In the genomic region with DNA sequence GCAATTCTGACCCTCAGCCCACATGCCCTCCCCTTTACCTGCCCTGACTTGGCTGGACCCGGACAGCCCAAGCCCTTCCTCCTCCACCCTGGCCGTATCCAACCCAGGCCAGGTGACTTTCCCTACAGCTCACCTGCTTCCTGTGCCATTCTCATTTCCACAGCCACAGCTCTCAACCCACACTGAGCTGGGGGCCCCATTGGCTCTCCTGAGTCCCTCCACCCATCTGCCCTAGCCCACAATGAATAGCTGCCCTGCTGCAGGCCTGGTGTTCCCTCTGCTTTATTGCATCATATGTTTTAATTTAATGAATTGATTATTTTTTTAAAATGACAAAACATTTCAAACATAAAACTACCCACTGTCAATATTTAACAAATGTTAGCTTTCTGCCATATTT, we compare ENCODE assay signal across 27 cellular contexts.
DNase-seq lines count a peak whose midpoint lies in the region; ATAC-seq and TF ChIP-seq lines count a peak whose summit lies in the region.
"Had no signal": no experiment of that assay in that cellular context is flagged by ENCODE, and none has a peak within 500 bp of the region (broad histone marks: within the 10 kb centered on the region; RNA-seq: fewer than 3 reads in every experiment).

No MANE protein-coding gene starts in this region.

- no peaks in the 10 kb centered on the region for H3K36me3 ChIP-seq in CD4-positive, alpha-beta memory T cell (ENCODE audit: insufficient read depth, low read length)
- H3K36me3 ChIP-seq in OCI-LY1 (ENCODE audit: insufficient read depth, low read length) (no peaks in the 10 kb centered on the region), esophagus squamous epithelium (no peaks in the 10 kb centered on the region), ascending aorta (no peaks in the 10 kb centered on the region)
- H3K36me3 ChIP-seq: colonic mucosa, gastrocnemius medialis, uterus had no signal

- H2AFZ ChIP-seq in OCI-LY1 (ENCODE audit: low read length) = no peak overlapping the region; the same call in 1 of the 2 replicates

- TF ChIP-seq CTCF in OCI-LY1 (IDR thresholded peaks at IDR 0.05; ENCODE audit: low read length) = no peak
- TF ChIP-seq CTCF in esophagus squamous epithelium (IDR thresholded peaks at IDR 0.05) = no peak
- TF ChIP-seq CTCF in foreskin keratinocyte (conservative IDR thresholded peaks at IDR 0.05) = no peak
- TF ChIP-seq CTCF in ascending aorta (IDR thresholded peaks at IDR 0.05) = no peak

- H3K79me2 ChIP-seq in OCI-LY1 (ENCODE audit: insufficient read depth, low read length) = no peaks in the 10 kb centered on the region

- H3K4me1 Mint-ChIP-seq in T-helper 2 cell treated with Interferon-gamma antibody and Interleukin-4, amounts not matched to agents 5 μg/mL and 100 μg/mL, for 36 hours (ENCODE audit: low read depth) = peaks cover 65% of the 10 kb centered on the region
- H3K4me1 Mint-ChIP-seq in CD4-positive, alpha-beta memory T cell = peaks cover 29 to 50% (median 42%) of the 10 kb centered on the region in 4 donors
- H3K4me1 Mint-ChIP-seq in activated naive CD8-positive, alpha-beta T cell treated with anti-CD3 and anti-CD28 coated beads, Interleukin-2, amount 10 ng/mL, durations not matched to agents 7 days and 5 days = peaks cover 39% of the 10 kb centered on the region

- no peak for DNase-seq in T-helper 2 cell treated with Interferon-gamma antibody and Interleukin-4, amounts not matched to agents 5 μg/mL and 100 μg/mL, for 36 hours (ENCODE audit: low spot score)
- no peak for DNase-seq in T-helper 2 cell
- DNase-seq in CD4-positive, alpha-beta memory T cell = no peak
- no peak for DNase-seq in activated naive CD8-positive, alpha-beta T cell treated with anti-CD3 and anti-CD28 coated beads, Interleukin-2, amount 10 ng/mL, durations not matched to agents 7 days and 5 days
- no peak for DNase-seq in esophagus squamous epithelium (lab: John Stamatoyannopoulos, UW)
- no peak for DNase-seq in foreskin keratinocyte
- DNase-seq in ascending aorta (ENCODE audit: low spot score in 2 of 2) = no peak
- DNase-seq: activated CD8-positive, alpha-beta memory T cell treated with anti-CD3 and anti-CD28 coated beads for 24 hours; amniotic stem cell; Caco-2; colonic mucosa; effector memory CD4-positive, alpha-beta T cell; gastrocnemius medialis; KG1; left ventricle myocardium superior; midbrain; naive thymus-derived CD8-positive, alpha-beta T cell; NCI-H1436 treated with DMSO at 0.1 percent for 48 hours; NCI-H524 treated with DMSO at 0.1 percent for 48 hours; RPMI8226; T1000; uterus had no signal

- 60 to 86% methylated on average over 1 to 2 of the region's 2 CpGs for WGBS in esophagus squamous epithelium, 2 donors

- no peaks in the 10 kb centered on the region for H3K9me3 ChIP-seq in CD4-positive, alpha-beta memory T cell (ENCODE audit: control insufficient read depth in 1 of 2, low read length in 2 of 2)
- H3K9me3 ChIP-seq in OCI-LY1 (ENCODE audit: low read length) (no peaks in the 10 kb centered on the region), esophagus squamous epithelium (no peaks in the 10 kb centered on the region), ascending aorta (no peaks in the 10 kb centered on the region)
- H3K9me3 ChIP-seq: Caco-2, colonic mucosa, gastrocnemius medialis, uterus had no signal

- intact Hi-C loops in CD4-positive, alpha-beta memory T cell (cut with micrococcal nuclease) = loop anchor here (2.0 kb wide), 1 partner anchor 16 kb away; no protein-coding TSS in a partner anchor
- intact Hi-C loops in esophagus squamous epithelium (cut with DNase I) = no loop called here
- intact Hi-C loops in ascending aorta (cut with DNase I) = no loop called here

- H3K27me3 Mint-ChIP-seq in T-helper 2 cell treated with Interferon-gamma antibody and Interleukin-4, amounts not matched to agents 5 μg/mL and 100 μg/mL, for 36 hours (ENCODE audit: low read depth) = peaks cover 2% of the 10 kb centered on the region
- peaks cover 2% of the 10 kb centered on the region in 2 donors for H3K27me3 Mint-ChIP-seq in CD4-positive, alpha-beta memory T cell
- peaks cover 2% of the 10 kb centered on the region for H3K27me3 Mint-ChIP-seq in activated naive CD8-positive, alpha-beta T cell treated with anti-CD3 and anti-CD28 coated beads, Interleukin-2, amount 10 ng/mL, durations not matched to agents 7 days and 5 days
- H3K27me3 Mint-ChIP-seq: B cell had no signal

- no peaks in the 10 kb centered on the region for H3K27me3 ChIP-seq in CD4-positive, alpha-beta memory T cell (ENCODE audit: insufficient read depth, low read length)
- H3K27me3 ChIP-seq in OCI-LY1 (ENCODE audit: insufficient read depth, low read length) = no peaks in the 10 kb centered on the region
- peaks cover 0 to 8% (median 0%) of the 10 kb centered on the region in 4 donors for H3K27me3 ChIP-seq in esophagus squamous epithelium
- H3K27me3 ChIP-seq in foreskin keratinocyte = no peaks in the 10 kb centered on the region
- no peaks in the 10 kb centered on the region for H3K27me3 ChIP-seq in ascending aorta
- H3K27me3 ChIP-seq: colonic mucosa, uterus had no signal

- H3K4me1 ChIP-seq in CD4-positive, alpha-beta memory T cell (ENCODE audit: insufficient read depth, low read length) = peaks cover 38% of the 10 kb centered on the region
- peaks cover 72% of the 10 kb centered on the region for H3K4me1 ChIP-seq in OCI-LY1 (ENCODE audit: insufficient read depth, low read length, severe bottlenecking)
- H3K4me1 ChIP-seq in esophagus squamous epithelium = peaks cover 0 to 23% (median 3%) of the 10 kb centered on the region in 3 donors
- peaks cover 10% of the 10 kb centered on the region for H3K4me1 ChIP-seq in foreskin keratinocyte
- H3K4me1 ChIP-seq in ascending aorta = no peaks in the 10 kb centered on the region
- H3K4me1 ChIP-seq: Caco-2, colonic mucosa, uterus had no signal

- H3K27ac ChIP-seq in CD4-positive, alpha-beta memory T cell (ENCODE audit: low read depth, low read length) = no peak overlapping the region
- H3K27ac ChIP-seq in OCI-LY1 (ENCODE audit: low read depth, low read length, poor library complexity, severe bottlenecking) (peak overlapping the region; percentile 82), esophagus squamous epithelium (no peak overlapping the region), foreskin keratinocyte (no peak overlapping the region), ascending aorta (no peak overlapping the region)
- H3K27ac ChIP-seq: colonic mucosa, gastrocnemius medialis, SK-N-MC, uterus had no signal

- peak overlapping the region; percentile 60 for H3K27ac Mint-ChIP-seq in T-helper 2 cell treated with Interferon-gamma antibody and Interleukin-4, amounts not matched to agents 5 μg/mL and 100 μg/mL, for 36 hours
- H3K27ac Mint-ChIP-seq in CD4-positive, alpha-beta memory T cell = peak overlapping the region in 4 of 7 donors; percentile 20 to 96 (median 66)
- peak overlapping the region; percentile 80 for H3K27ac Mint-ChIP-seq in activated naive CD8-positive, alpha-beta T cell treated with anti-CD3 and anti-CD28 coated beads, Interleukin-2, amount 10 ng/mL, durations not matched to agents 7 days and 5 days
- H3K27ac Mint-ChIP-seq: B cell had no signal

- H3K9me2 ChIP-seq in OCI-LY1 (ENCODE audit: low read depth, low read length) = no peaks in the 10 kb centered on the region

- H3K36me3 Mint-ChIP-seq in T-helper 2 cell treated with Interferon-gamma antibody and Interleukin-4, amounts not matched to agents 5 μg/mL and 100 μg/mL, for 36 hours (ENCODE audit: low read depth) = peaks cover 4% of the 10 kb centered on the region
- peaks cover 0 to 3% of the 10 kb centered on the region in 2 donors for H3K36me3 Mint-ChIP-seq in CD4-positive, alpha-beta memory T cell
- H3K36me3 Mint-ChIP-seq in activated naive CD8-positive, alpha-beta T cell treated with anti-CD3 and anti-CD28 coated beads, Interleukin-2, amount 10 ng/mL, durations not matched to agents 7 days and 5 days = peaks cover 2% of the 10 kb centered on the region
- H3K36me3 Mint-ChIP-seq: naive thymus-derived CD8-positive, alpha-beta T cell had no signal

- ATAC-seq in activated naive CD8-positive, alpha-beta T cell treated with anti-CD3 and anti-CD28 coated beads, Interleukin-2, amount 10 ng/mL, durations not matched to agents 7 days and 5 days (ENCODE audit: low read depth) = no peak
- no peak for ATAC-seq in foreskin keratinocyte
- ATAC-seq: esophagus mucosa; gastrocnemius medialis; left ventricle myocardium superior; naive thymus-derived CD8-positive, alpha-beta T cell had no signal

- CTCF ChIA-PET in CD4-positive, alpha-beta memory T cell (lab: Charles Lee; ENCODE audit: partially characterized antibody) = interaction anchor here (1.2 to 7.1 kb wide), 6 partner anchors 9 to 474 kb away, joined by 3 to 57 read pairs (median 11); no protein-coding TSS in a partner anchor

- no peak overlapping the region for H3K9ac ChIP-seq in OCI-LY1 (ENCODE audit: low read length)

- no peak overlapping the region for H3K4me3 ChIP-seq in CD4-positive, alpha-beta memory T cell (ENCODE audit: low read length in 2 of 2)
- H3K4me3 ChIP-seq in OCI-LY1 (ENCODE audit: low read depth, low read length, poor library complexity, severe bottlenecking) (no peak overlapping the region), esophagus squamous epithelium (no peak overlapping the region), ascending aorta (no peak overlapping the region)
- H3K4me3 ChIP-seq: colonic mucosa, gastrocnemius medialis, SK-N-MC, smooth muscle cell, uterus had no signal

- H3F3A ChIP-seq in OCI-LY1 (ENCODE audit: insufficient read depth, low read length) = peaks cover 10% of the 10 kb centered on the region; the same call in 1 of the 2 replicates

- H3K4me2 ChIP-seq in OCI-LY1 (ENCODE audit: low read length) = no peak overlapping the region; the same call in 1 of the 2 replicates
- H3K4me2 ChIP-seq: smooth muscle cell had no signal

- POLR2A ChIA-PET in CD4-positive, alpha-beta memory T cell (lab: Charles Lee; ENCODE audit: partially characterized antibody) = interaction anchor here (0.9 to 11.4 kb wide), 7 partner anchors 10 to 475 kb away, joined by 3 to 198 read pairs (median 7); no protein-coding TSS in a partner anchor
- POLR2A ChIA-PET in activated naive CD8-positive, alpha-beta T cell treated with anti-CD3 and anti-CD28 coated beads, Interleukin-2, amount 10 ng/mL, durations not matched to agents 7 days and 5 days (lab: Charles Lee) = interaction anchor here (0.6 to 4.0 kb wide), 7 partner anchors 9 to 221 kb away, joined by 3 to 34 read pairs (median 4); a partner anchor contains a TSS

- no peak for TF ChIP-seq POLR2A in esophagus squamous epithelium (IDR thresholded peaks at IDR 0.05)

- H4K20me1 ChIP-seq in OCI-LY1 (ENCODE audit: insufficient read depth, low read length) = no peaks in the 10 kb centered on the region

- H3K9me3 Mint-ChIP-seq in T-helper 2 cell treated with Interferon-gamma antibody and Interleukin-4, amounts not matched to agents 5 μg/mL and 100 μg/mL, for 36 hours = no peaks in the 10 kb centered on the region
- peaks cover 0 to 5% (median 2%) of the 10 kb centered on the region in 8 donors for H3K9me3 Mint-ChIP-seq in CD4-positive, alpha-beta memory T cell
- no peaks in the 10 kb centered on the region for H3K9me3 Mint-ChIP-seq in activated naive CD8-positive, alpha-beta T cell treated with anti-CD3 and anti-CD28 coated beads, Interleukin-2, amount 10 ng/mL, durations not matched to agents 7 days and 5 days

- peak overlapping the region; percentile 37 for H3K4me3 Mint-ChIP-seq in T-helper 2 cell treated with Interferon-gamma antibody and Interleukin-4, amounts not matched to agents 5 μg/mL and 100 μg/mL, for 36 hours
- peak overlapping the region in 2 of 8 donors; percentile 21 to 50 for H3K4me3 Mint-ChIP-seq in CD4-positive, alpha-beta memory T cell
- H3K4me3 Mint-ChIP-seq in activated naive CD8-positive, alpha-beta T cell treated with anti-CD3 and anti-CD28 coated beads, Interleukin-2, amount 10 ng/mL, durations not matched to agents 7 days and 5 days = peak overlapping the region; percentile 35
- H3K4me3 Mint-ChIP-seq: B cell had no signal
